ENCODE assay signal across 12 cellular contexts in the genomic region with DNA sequence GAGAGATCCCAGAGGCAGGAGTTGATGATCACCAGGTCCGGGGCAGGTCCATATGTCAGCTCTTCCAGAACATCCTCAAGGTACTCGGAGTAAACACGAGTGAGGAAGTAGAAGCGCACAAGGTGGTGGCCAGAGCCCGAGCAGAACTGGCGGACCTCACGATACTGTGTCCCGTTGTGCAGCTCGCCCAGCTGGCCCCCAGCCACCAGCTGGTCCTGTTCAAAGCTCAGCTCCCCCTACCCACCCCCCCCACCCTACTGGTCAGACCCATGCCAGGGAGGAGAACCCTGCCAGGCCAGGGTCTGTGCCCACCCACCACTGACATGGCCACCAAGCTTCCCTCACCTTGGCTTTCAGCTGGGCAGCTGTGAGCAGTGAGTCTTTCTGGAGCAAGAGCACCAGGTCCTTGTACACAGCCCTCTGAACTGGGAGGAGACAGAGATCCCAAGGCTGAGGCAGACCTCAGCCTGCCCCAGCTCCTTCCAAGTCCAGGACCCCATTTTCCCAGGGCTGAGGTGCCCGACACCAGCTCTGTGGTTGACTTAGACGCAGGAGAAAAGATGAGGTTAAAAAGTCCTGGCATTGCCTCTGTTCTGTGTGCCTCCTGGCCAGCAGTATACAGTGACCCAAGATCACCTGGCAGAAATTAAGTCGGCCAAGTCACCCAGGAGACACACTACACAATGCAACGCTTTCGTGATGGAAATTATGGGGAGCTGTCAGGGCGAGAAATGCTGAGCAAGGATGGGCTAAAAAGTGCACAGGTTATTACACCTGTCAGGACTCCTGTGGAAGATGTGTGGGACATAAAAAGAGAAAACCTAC. TPM values are rescaled to one million over a fixed set of nuclear protein-coding genes. Genes with fewer than 3 reads are reported as not detected.
DNase-seq lines count a peak whose midpoint lies in the region; FAIRE-seq and TF ChIP-seq lines count a peak whose summit lies in the region.
"Had no signal": no experiment of that assay in that cellular context is flagged by ENCODE, and none has a peak within 500 bp of the region (broad histone marks: within the 10 kb centered on the region; RNA-seq: fewer than 3 reads in every experiment).

No MANE protein-coding gene starts in this region.

- peaks cover 6% of the 10 kb centered on the region for H3K36me3 Mint-ChIP-seq in activated CD4-positive, alpha-beta T cell treated with anti-CD3 and anti-CD28 coated beads, Interleukin-2, amount 10 ng/mL, durations not matched to agents 7 days and 5 days (ENCODE audit: low read depth)
- peaks cover 65% of the 10 kb centered on the region for H3K36me3 Mint-ChIP-seq in dendritic cell treated with granulocyte-macrophage colony-stimulating factor and Interleukin-4, amounts not matched to agents 40 ng/mL and 50 ng/mL, for 4 days (ENCODE audit: low read depth)
- H3K36me3 Mint-ChIP-seq in osteocyte (ENCODE audit: unreplicated experiment): peaks cover 24% of the 10 kb centered on the region

- peaks cover 30% of the 10 kb centered on the region; the same call in 1 of the 2 replicates for H3K79me2 ChIP-seq in Loucy (ENCODE audit: insufficient read depth, low read length)

- H3K9me3 ChIP-seq in Loucy (ENCODE audit: insufficient read depth, low read depth, low read length): no peaks in the 10 kb centered on the region
- H3K9me3 ChIP-seq in small intestine (ENCODE audit: control insufficient read depth, low read depth): no peaks in the 10 kb centered on the region
- H3K9me3 ChIP-seq: MG63 had no signal

- intact Hi-C loops in dendritic cell treated with granulocyte-macrophage colony-stimulating factor and Interleukin-4, amounts not matched to agents 40 ng/mL and 50 ng/mL, for 4 days (cut with micrococcal nuclease): no loop called here

- no peaks in the 10 kb centered on the region for H3F3A ChIP-seq in Loucy (ENCODE audit: low read depth)

- POLR2A ChIA-PET in activated CD4-positive, alpha-beta T cell treated with anti-CD3 and anti-CD28 coated beads, Interleukin-2, amount 10 ng/mL, durations not matched to agents 7 days and 5 days (lab: Charles Lee): no interaction called here

- no peaks in the 10 kb centered on the region for H3K36me3 ChIP-seq in Loucy (ENCODE audit: insufficient read depth, low read length)
- H3K36me3 ChIP-seq in small intestine (ENCODE audit: control insufficient read depth in 2 of 2, insufficient read depth in 2 of 2, low read length in 2 of 2): no peaks in the 10 kb centered on the region
- H3K36me3 ChIP-seq: MG63 had no signal

- peak overlapping the region; percentile 96 for H3K27ac Mint-ChIP-seq in activated CD4-positive, alpha-beta T cell treated with anti-CD3 and anti-CD28 coated beads, Interleukin-2, amount 10 ng/mL, durations not matched to agents 7 days and 5 days
- peak overlapping the region; percentile 93 for H3K27ac Mint-ChIP-seq in dendritic cell treated with granulocyte-macrophage colony-stimulating factor and Interleukin-4, amounts not matched to agents 40 ng/mL and 50 ng/mL, for 4 days
- peak overlapping the region; percentile 85 for H3K27ac Mint-ChIP-seq in osteocyte (ENCODE audit: unreplicated experiment)

- H3K27me3 Mint-ChIP-seq in activated CD4-positive, alpha-beta T cell treated with anti-CD3 and anti-CD28 coated beads, Interleukin-2, amount 10 ng/mL, durations not matched to agents 7 days and 5 days: no peaks in the 10 kb centered on the region
- peaks cover 2% of the 10 kb centered on the region for H3K27me3 Mint-ChIP-seq in dendritic cell treated with granulocyte-macrophage colony-stimulating factor and Interleukin-4, amounts not matched to agents 40 ng/mL and 50 ng/mL, for 4 days
- no peaks in the 10 kb centered on the region for H3K27me3 Mint-ChIP-seq in osteocyte (ENCODE audit: unreplicated experiment)

- 93 to 97% (median 96%) methylated on average over 15 of the region's 15 CpGs for WGBS in small intestine, 3 donors

- CTCF ChIA-PET in activated CD4-positive, alpha-beta T cell treated with anti-CD3 and anti-CD28 coated beads, Interleukin-2, amount 10 ng/mL, durations not matched to agents 7 days and 5 days (lab: Charles Lee): interaction anchor here (0.5 to 1.8 kb wide), 3 partner anchors 12 to 187 kb away, joined by 3 to 4 read pairs (median 3); no protein-coding TSS in a partner anchor

- no peaks in the 10 kb centered on the region for H4K20me1 ChIP-seq in Loucy (ENCODE audit: insufficient read depth, low read length, poor library complexity, severe bottlenecking)

- no peak for FAIRE-seq in small intestine (lab: Jason Lieb, UNC)
- FAIRE-seq: G401.6 had no signal

- peak overlapping the region; percentile 93 for H3K4me3 ChIP-seq in Loucy (ENCODE audit: low read length, poor library complexity, severe bottlenecking)
- H3K4me3 ChIP-seq in small intestine (ENCODE audit: low read depth in 1 of 2, low read length in 2 of 2): no peak overlapping the region

- no peak overlapping the region for H3K27ac ChIP-seq in small intestine (ENCODE audit: low read depth in 1 of 2, low read length in 1 of 2)

- peak overlapping the region; percentile 90 for H3K4me2 ChIP-seq in Loucy (ENCODE audit: low read depth, low read length, poor library complexity, severe bottlenecking)

- H3K4me1 ChIP-seq in Loucy (ENCODE audit: insufficient read depth, low read length, poor library complexity, severe bottlenecking) (peaks cover 27% of the 10 kb centered on the region), small intestine (ENCODE audit: control insufficient read depth in 2 of 2, insufficient read depth in 1 of 2, low read depth in 1 of 2, low read length in 1 of 2) (peaks cover 0 to 7% of the 10 kb centered on the region in 2 donors)

- peak overlapping the region; percentile 85 for H3K9ac ChIP-seq in Loucy (ENCODE audit: low read depth, low read length, poor library complexity, severe bottlenecking)

- H3K27me3 ChIP-seq in Loucy (ENCODE audit: insufficient read depth, low read length, poor library complexity, severe bottlenecking) (no peaks in the 10 kb centered on the region), small intestine (ENCODE audit: control insufficient read depth in 2 of 2, insufficient read depth in 2 of 2, low read length in 2 of 2) (no peaks in the 10 kb centered on the region)
- H3K27me3 ChIP-seq: MG63 had no signal

- peaks cover 2% of the 10 kb centered on the region for H3K9me3 Mint-ChIP-seq in activated CD4-positive, alpha-beta T cell treated with anti-CD3 and anti-CD28 coated beads, Interleukin-2, amount 10 ng/mL, durations not matched to agents 7 days and 5 days
- no peaks in the 10 kb centered on the region for H3K9me3 Mint-ChIP-seq in dendritic cell treated with granulocyte-macrophage colony-stimulating factor and Interleukin-4, amounts not matched to agents 40 ng/mL and 50 ng/mL, for 4 days
- H3K9me3 Mint-ChIP-seq in osteocyte (ENCODE audit: unreplicated experiment): no peaks in the 10 kb centered on the region

- TF ChIP-seq CTCF in Loucy (conservative IDR thresholded peaks at IDR 0.05; ENCODE audit: low read length) (no peak), osteocyte (IDR thresholded peaks at IDR 0.05) (no peak)

- DNase-seq in activated CD4-positive, alpha-beta T cell treated with anti-CD3 and anti-CD28 coated beads, Interleukin-2, amount 10 ng/mL, durations not matched to agents 7 days and 5 days: no peak
- no peak for DNase-seq in activated CD4-positive, alpha-beta T cell treated with anti-CD3 and anti-CD28 coated beads, Interleukin-2, amount 50 U/mL, for 4 hours
- no peak for DNase-seq in osteocyte (ENCODE audit: extremely low spot score, unreplicated experiment)
- no peak for DNase-seq in small intestine
- no peak for DNase-seq in NCI-H1417 (lab: John Stamatoyannopoulos, UW)
- DNase-seq in stimulated activated CD4-positive, alpha-beta T cell treated with anti-CD3 and anti-CD28 coated beads, Interleukin-1b, Interleukin-23, amount 100 ng/mL, for 48 hours: no peak
- DNase-seq: MG63, retina had no signal

- peak overlapping the region; percentile 72 for H3K4me3 Mint-ChIP-seq in activated CD4-positive, alpha-beta T cell treated with anti-CD3 and anti-CD28 coated beads, Interleukin-2, amount 10 ng/mL, durations not matched to agents 7 days and 5 days
- peak overlapping the region; percentile 69 for H3K4me3 Mint-ChIP-seq in dendritic cell treated with granulocyte-macrophage colony-stimulating factor and Interleukin-4, amounts not matched to agents 40 ng/mL and 50 ng/mL, for 4 days
- H3K4me3 Mint-ChIP-seq in osteocyte (ENCODE audit: unreplicated experiment): peak overlapping the region; percentile 79

- H3K4me1 Mint-ChIP-seq in activated CD4-positive, alpha-beta T cell treated with anti-CD3 and anti-CD28 coated beads, Interleukin-2, amount 10 ng/mL, durations not matched to agents 7 days and 5 days: peaks cover 16% of the 10 kb centered on the region
- peaks cover 62% of the 10 kb centered on the region for H3K4me1 Mint-ChIP-seq in dendritic cell treated with granulocyte-macrophage colony-stimulating factor and Interleukin-4, amounts not matched to agents 40 ng/mL and 50 ng/mL, for 4 days (ENCODE audit: low read depth)
- peaks cover 16% of the 10 kb centered on the region for H3K4me1 Mint-ChIP-seq in osteocyte (ENCODE audit: unreplicated experiment)

- no peak overlapping the region for H2AFZ ChIP-seq in Loucy (ENCODE audit: low read length)

- no peaks in the 10 kb centered on the region for H3K9me2 ChIP-seq in Loucy (replicated peaks; ENCODE audit: low read depth, low read length)

RNA-seq across cellular contexts. Expression of a gene that starts 1.4 kb away (rescaled TPM):
- total RNA-seq in activated CD4-positive, alpha-beta T cell treated with anti-CD3 and anti-CD28 coated beads, Interleukin-2, amount 10 ng/mL, durations not matched to agents 7 days and 5 days: 10 to 100 TPM; 22.6 to 23.9 TPM
- 68.3 and 80.8 TPM in 2 replicates for total RNA-seq in osteocyte
- 10 to 100 TPM; 19.9 to 63.3 (median 34.3) TPM for polyA plus RNA-seq in small intestine

RNA-seq across cellular contexts. Expression of a gene that starts 1.5 kb away (rescaled TPM):
- total RNA-seq in activated CD4-positive, alpha-beta T cell treated with anti-CD3 and anti-CD28 coated beads, Interleukin-2, amount 10 ng/mL, durations not matched to agents 7 days and 5 days: 10 to 100 TPM; 49.7 to 54.9 TPM
- total RNA-seq in osteocyte: 45.2 and 51.1 TPM in 2 replicates
- polyA plus RNA-seq in small intestine: 10 to 100 TPM; 29.3 to 94.6 (median 73.4) TPM

RNA-seq across cellular contexts. Expression of a gene that starts 22.9 kb away (rescaled TPM):
- not detected for total RNA-seq in activated CD4-positive, alpha-beta T cell treated with anti-CD3 and anti-CD28 coated beads, Interleukin-2, amount 10 ng/mL, durations not matched to agents 7 days and 5 days
- not detected in 2 replicates for total RNA-seq in osteocyte
- polyA plus RNA-seq in small intestine: not detected
- total RNA-seq: NCI-H460 had no signal

RNA-seq across cellular contexts. Expression of a gene that starts 24.3 kb away (rescaled TPM):
- total RNA-seq in activated CD4-positive, alpha-beta T cell treated with anti-CD3 and anti-CD28 coated beads, Interleukin-2, amount 10 ng/mL, durations not matched to agents 7 days and 5 days: not detected
- total RNA-seq in osteocyte: not detected in 2 replicates
- polyA plus RNA-seq in small intestine: not detected
- total RNA-seq: NCI-H460 had no signal

RNA-seq across cellular contexts. Expression of a gene that starts 34.2 kb away (rescaled TPM):
- 10 to 100 TPM; 66.4 to 83.9 TPM for total RNA-seq in activated CD4-positive, alpha-beta T cell treated with anti-CD3 and anti-CD28 coated beads, Interleukin-2, amount 10 ng/mL, durations not matched to agents 7 days and 5 days
- total RNA-seq in osteocyte: 80.2 and 88.6 TPM in 2 replicates
- 10 to 100 TPM in 1 of 3 donors, 1 to 10 TPM in 2; 7.4 to 28.6 (median 7.8) TPM for polyA plus RNA-seq in small intestine
